23 cellular contexts compared by ENCODE assay signal in genomic region chr3:31016196-31016595, GRCh38.
"Had no signal": no experiment of that assay in that cellular context is flagged by ENCODE, and none has a peak within 500 bp of the region (broad histone marks: within the 10 kb centered on the region; RNA-seq: fewer than 3 reads in every experiment).

No MANE protein-coding gene starts in this region.

- H3K4me2 ChIP-seq: smooth muscle cell had no signal

- H3K27ac Mint-ChIP-seq: naive thymus-derived CD4-positive, alpha-beta T cell; natural killer cell treated with Interleukin-12 subunit alpha and Interleukin-12 subunit beta and Interleukin-15 and Interleukin-18, amount 100 ng/mL, for 72 hours; progenitor cell of endocrine pancreas; stimulated activated memory B cell treated with anti-CD40 and anti-IgM and Interleukin-4, amounts not matched to agents 10 μg/mL and 1 μg/mL and 100 μg/mL, for 72 hours; stimulated activated naive CD8-positive, alpha-beta T cell treated with anti-CD3 and anti-CD28 coated beads, Interleukin-15, amount 100 ng/mL, for 72 hours; type B pancreatic cell had no signal

- DNase-seq: islet precursor cell; left ventricle myocardium inferior; midbrain; mucosa of descending colon; naive thymus-derived CD4-positive, alpha-beta T cell; ovary; right lobe of liver; stimulated activated CD4-positive, alpha-beta T cell treated with anti-CD3 and anti-CD28 coated beads, Interleukin-1b, Interleukin-23, amount 100 ng/mL, for 48 hours; stimulated activated CD4-positive, alpha-beta T cell treated with anti-CD3 and anti-CD28 coated beads, Interleukin-2, amount 100 ng/mL, for 48 hours; stimulated activated CD4-positive, alpha-beta T cell treated with anti-CD3 and anti-CD28 coated beads, Interleukin-4, amount 100 ng/mL, for 4 hours; stimulated activated CD8-positive, alpha-beta memory T cell treated with anti-CD3 and anti-CD28 coated beads, Interleukin-4, amount 100 ng/mL, for 48 hours; stimulated activated naive CD4-positive, alpha-beta T cell treated with Interleukin-2 at 50 U/mL for 16 hours; stimulated activated naive CD8-positive, alpha-beta T cell treated with anti-CD3 and anti-CD28 coated beads, Interleukin-15, amount 100 ng/mL, for 72 hours; substantia nigra; uterus had no signal

- H3K4me3 ChIP-seq: left ventricle myocardium inferior, lung, mucosa of descending colon, ovary, right atrium auricular region, right lobe of liver, smooth muscle cell, tibial nerve, uterus had no signal

- H3K9me3 Mint-ChIP-seq: natural killer cell treated with Interleukin-12 subunit alpha and Interleukin-12 subunit beta and Interleukin-15 and Interleukin-18, amount 100 ng/mL, for 72 hours; stimulated activated memory B cell treated with anti-CD40 and anti-IgM and Interleukin-4, amounts not matched to agents 10 μg/mL and 1 μg/mL and 100 μg/mL, for 72 hours; stimulated activated naive CD8-positive, alpha-beta T cell treated with anti-CD3 and anti-CD28 coated beads, Interleukin-15, amount 100 ng/mL, for 72 hours had no signal

- H3K27ac ChIP-seq: left ventricle myocardium inferior, ovary, right atrium auricular region, right lobe of liver, tibial nerve, uterus had no signal

- ATAC-seq: mucosa of descending colon; naive thymus-derived CD4-positive, alpha-beta T cell; natural killer cell treated with Interleukin-12 subunit alpha and Interleukin-12 subunit beta and Interleukin-15 and Interleukin-18, amount 100 ng/mL, for 72 hours; right lobe of liver; stimulated activated memory B cell treated with anti-CD40 and anti-IgM and Interleukin-4, amounts not matched to agents 10 μg/mL and 1 μg/mL and 100 μg/mL, for 72 hours; stimulated activated naive CD8-positive, alpha-beta T cell treated with anti-CD3 and anti-CD28 coated beads, Interleukin-15, amount 100 ng/mL, for 72 hours had no signal

- H3K27me3 ChIP-seq: ovary, right atrium auricular region, right lobe of liver, tibial nerve, uterus had no signal

- H3K9me3 ChIP-seq: mucosa of descending colon, ovary, right lobe of liver, tibial nerve, uterus had no signal

- H3K27me3 Mint-ChIP-seq: progenitor cell of endocrine pancreas; stimulated activated memory B cell treated with anti-CD40 and anti-IgM and Interleukin-4, amounts not matched to agents 10 μg/mL and 1 μg/mL and 100 μg/mL, for 72 hours; stimulated activated naive CD8-positive, alpha-beta T cell treated with anti-CD3 and anti-CD28 coated beads, Interleukin-15, amount 100 ng/mL, for 72 hours; type B pancreatic cell had no signal

- H3K36me3 ChIP-seq: left ventricle myocardium inferior, ovary, right atrium auricular region, right lobe of liver, tibial nerve, uterus had no signal

- H3K4me3 Mint-ChIP-seq: naive thymus-derived CD4-positive, alpha-beta T cell; natural killer cell treated with Interleukin-12 subunit alpha and Interleukin-12 subunit beta and Interleukin-15 and Interleukin-18, amount 100 ng/mL, for 72 hours; stimulated activated memory B cell treated with anti-CD40 and anti-IgM and Interleukin-4, amounts not matched to agents 10 μg/mL and 1 μg/mL and 100 μg/mL, for 72 hours; stimulated activated naive CD8-positive, alpha-beta T cell treated with anti-CD3 and anti-CD28 coated beads, Interleukin-15, amount 100 ng/mL, for 72 hours; type B pancreatic cell had no signal

- H3K4me1 Mint-ChIP-seq: stimulated activated memory B cell treated with anti-CD40 and anti-IgM and Interleukin-4, amounts not matched to agents 10 μg/mL and 1 μg/mL and 100 μg/mL, for 72 hours; stimulated activated naive CD8-positive, alpha-beta T cell treated with anti-CD3 and anti-CD28 coated beads, Interleukin-15, amount 100 ng/mL, for 72 hours had no signal

- H3K36me3 Mint-ChIP-seq: natural killer cell treated with Interleukin-12 subunit alpha and Interleukin-12 subunit beta and Interleukin-15 and Interleukin-18, amount 100 ng/mL, for 72 hours; stimulated activated memory B cell treated with anti-CD40 and anti-IgM and Interleukin-4, amounts not matched to agents 10 μg/mL and 1 μg/mL and 100 μg/mL, for 72 hours had no signal

- H3K4me1 ChIP-seq: left ventricle myocardium inferior, right atrium auricular region, right lobe of liver, tibial nerve, uterus had no signal
